In genomic region chr6:169810066-169810989, GRCh38 we compare ENCODE assay signal across 1 cellular context.
TF ChIP-seq lines count a peak whose summit lies in the region.

No MANE protein-coding gene starts in this region.

TF ChIP-seq in GM12878, 131 proteins besides CTCF, POLR2A, EP300 and RAD21:
- TF ChIP-seq FOXK2 (IDR thresholded peaks at IDR 0.05): peak; percentile 20; the same call in 1 of the 2 replicates
- TF ChIP-seq BHLHE40 (IDR thresholded peaks at IDR 0.05; ENCODE audit: borderline replicate concordance in 1 of 2, low read depth in 2 of 2, low read length in 1 of 2): peak in 1 of 2 experiments; percentile 67; a peak in 2 of 4 replicates
- no peak for TF ChIP-seq ESRRA (IDR thresholded peaks at IDR 0.05; ENCODE audit: low read length)
